In genomic region chr21:45017376-45017960, GRCh38 we compare ENCODE assay signal across 1 cellular context.
TF ChIP-seq lines count a peak whose summit lies in the region.

No MANE protein-coding gene starts in this region.

TF ChIP-seq in IMR-90, 13 proteins besides CTCF, POLR2A, EP300 and RAD21 (continued from another document):
- no peak for TF ChIP-seq USF2 (IDR thresholded peaks at IDR 0.05; ENCODE audit: low read depth, low read length)
- TF ChIP-seq RCOR1 (IDR thresholded peaks at IDR 0.05; ENCODE audit: insufficient replicate concordance, low read length): no peak
- no peak for TF ChIP-seq MXI1 (IDR thresholded peaks at IDR 0.05; ENCODE audit: borderline replicate concordance, low read depth, low read length)
- no peak for TF ChIP-seq NFE2L2 (IDR thresholded peaks at IDR 0.05; ENCODE audit: low read depth, low read length)
